Comparison of ENCODE assay signal across 13 cellular contexts in the genomic region with DNA sequence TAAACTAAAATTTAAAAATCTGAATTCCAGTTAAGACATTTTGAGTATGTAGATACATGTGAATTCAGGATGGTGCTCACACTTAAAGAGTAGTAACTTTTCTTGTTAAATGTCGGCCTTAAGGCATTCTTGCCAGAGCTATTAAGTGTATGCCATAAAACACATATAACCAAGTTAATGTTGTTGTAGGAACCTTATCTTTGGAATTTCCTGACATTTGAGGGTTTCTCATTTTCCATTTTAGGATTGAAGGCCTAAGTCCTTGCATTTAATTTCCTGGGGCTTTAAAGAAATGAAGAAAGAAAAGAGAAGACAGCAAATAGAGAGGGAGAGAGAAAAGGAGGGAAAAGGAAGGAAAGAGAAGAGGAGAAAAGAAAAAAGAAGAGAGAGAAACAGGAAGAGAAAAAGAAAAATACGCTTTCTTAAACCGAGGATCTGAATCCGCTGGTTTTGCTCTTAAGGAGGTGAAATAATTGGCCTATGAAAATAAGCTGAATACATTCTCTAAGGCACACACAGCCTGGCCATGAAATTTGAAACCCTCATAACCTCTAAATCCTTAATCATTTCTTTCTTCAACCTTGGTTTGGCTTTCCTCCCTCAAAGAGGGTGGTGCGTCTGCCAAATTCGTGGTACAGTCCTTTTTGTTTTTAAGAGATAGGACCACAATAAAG. TPM values are rescaled to one million over a fixed set of nuclear protein-coding genes. Genes with fewer than 3 reads are reported as not detected.
DNase-seq lines count a peak whose midpoint lies in the region; TF ChIP-seq lines count a peak whose summit lies in the region.
"Had no signal": no experiment of that assay in that cellular context is flagged by ENCODE, and none has a peak within 500 bp of the region (broad histone marks: within the 10 kb centered on the region; RNA-seq: fewer than 3 reads in every experiment).

No MANE protein-coding gene starts in this region.

- TF ChIP-seq CTCF in cardiac fibroblast (IDR thresholded peaks at IDR 0.05; ENCODE audit: low read depth, low read length) (no peak), type B pancreatic cell (conservative IDR thresholded peaks at IDR 0.05) (no peak), glutamatergic neuron (IDR thresholded peaks at IDR 0.05; ENCODE audit: partially characterized antibody, unreplicated experiment) (no peak)

- peak; percentile 6 for DNase-seq in NCI-H2196 (lab: John Stamatoyannopoulos, UW; ENCODE audit: unreplicated experiment)
- no peak for DNase-seq in NCI-H2196 treated with DMSO at 0.1 percent for 48 hours (lab: John Stamatoyannopoulos, UW; ENCODE audit: unreplicated experiment)
- DNase-seq in cardiac fibroblast (ENCODE audit: low read depth in 2 of 2) = peak; percentile 35 to 79
- DNase-seq in iris pigment epithelial cell (ENCODE audit: low read depth) = peak; percentile 67
- no peak for DNase-seq in type B pancreatic cell (ENCODE audit: extremely low spot score, unreplicated experiment)
- DNase-seq in glutamatergic neuron = no peak
- DNase-seq in C1 segment of cervical spinal cord (lab: John Stamatoyannopoulos, UW) = no peak
- DNase-seq in RPMI8226 = no peak
- DNase-seq: activated gamma-delta T cell; left lung; NCI-H2081 treated with DMSO at 0.1 percent for 48 hours; stimulated activated naive CD8-positive, alpha-beta T cell treated with anti-CD3 and anti-CD28 coated beads, Interleukin-15, Interleukin-2, amounts not matched to agents 100 U/mL and 50 U/mL, for 24 hours had no signal

- H3K27me3 Mint-ChIP-seq in type B pancreatic cell (no peaks in the 10 kb centered on the region), glutamatergic neuron (ENCODE audit: unreplicated experiment) (no peaks in the 10 kb centered on the region)

- H3K4me3 Mint-ChIP-seq in type B pancreatic cell (peak overlapping the region; percentile 5), glutamatergic neuron (ENCODE audit: unreplicated experiment) (no peak overlapping the region)

- H3K27ac Mint-ChIP-seq in type B pancreatic cell = no peak overlapping the region
- H3K27ac Mint-ChIP-seq in glutamatergic neuron (ENCODE audit: unreplicated experiment) = no peak overlapping the region

- H3K4me1 Mint-ChIP-seq in type B pancreatic cell (ENCODE audit: unreplicated experiment) (peaks cover 31% of the 10 kb centered on the region), glutamatergic neuron (ENCODE audit: low read depth, unreplicated experiment) (peaks cover 20% of the 10 kb centered on the region)

- H3K9me3 Mint-ChIP-seq in type B pancreatic cell (peaks cover 4% of the 10 kb centered on the region), glutamatergic neuron (ENCODE audit: unreplicated experiment) (peaks cover 2% of the 10 kb centered on the region)

- H3K4me3 ChIP-seq in cardiac fibroblast (replicated peaks in 1 of 2; ENCODE audit: low read depth in 2 of 2, low read length in 2 of 2) = no peak overlapping the region
- H3K4me3 ChIP-seq: left lung had no signal

- H3K36me3 Mint-ChIP-seq in type B pancreatic cell (peaks cover 21% of the 10 kb centered on the region), glutamatergic neuron (ENCODE audit: unreplicated experiment) (peaks cover 12% of the 10 kb centered on the region)

RNA-seq across cellular contexts. Expression of a gene that starts 43.7 kb away (rescaled TPM):
- total RNA-seq in type B pancreatic cell (ENCODE audit: low replicate concordance) (6.2 and 25.4 TPM in 2 replicates), glutamatergic neuron (ENCODE audit: unreplicated experiment) (64.7 TPM)
- total RNA-seq: activated CD8-positive, alpha-beta memory T cell treated with anti-CD3 and anti-CD28 coated beads for 36 hours had no signal

Comparison
In these comparisons a context has a peak if more than half of its experiments do, and no peak if none do; other contexts are left out.
1. DNase-seq: peak in NCI-H2196 (single experiment), cardiac fibroblast (2 of 2) and iris pigment epithelial cell (single experiment); none in NCI-H2196 treated with DMSO at 0.1 percent for 48 hours (single experiment), type B pancreatic cell (single experiment), glutamatergic neuron (single experiment), C1 segment of cervical spinal cord (0 of 14) and RPMI8226 (single experiment).